1 cellular context compared by ENCODE assay signal in the genomic region with DNA sequence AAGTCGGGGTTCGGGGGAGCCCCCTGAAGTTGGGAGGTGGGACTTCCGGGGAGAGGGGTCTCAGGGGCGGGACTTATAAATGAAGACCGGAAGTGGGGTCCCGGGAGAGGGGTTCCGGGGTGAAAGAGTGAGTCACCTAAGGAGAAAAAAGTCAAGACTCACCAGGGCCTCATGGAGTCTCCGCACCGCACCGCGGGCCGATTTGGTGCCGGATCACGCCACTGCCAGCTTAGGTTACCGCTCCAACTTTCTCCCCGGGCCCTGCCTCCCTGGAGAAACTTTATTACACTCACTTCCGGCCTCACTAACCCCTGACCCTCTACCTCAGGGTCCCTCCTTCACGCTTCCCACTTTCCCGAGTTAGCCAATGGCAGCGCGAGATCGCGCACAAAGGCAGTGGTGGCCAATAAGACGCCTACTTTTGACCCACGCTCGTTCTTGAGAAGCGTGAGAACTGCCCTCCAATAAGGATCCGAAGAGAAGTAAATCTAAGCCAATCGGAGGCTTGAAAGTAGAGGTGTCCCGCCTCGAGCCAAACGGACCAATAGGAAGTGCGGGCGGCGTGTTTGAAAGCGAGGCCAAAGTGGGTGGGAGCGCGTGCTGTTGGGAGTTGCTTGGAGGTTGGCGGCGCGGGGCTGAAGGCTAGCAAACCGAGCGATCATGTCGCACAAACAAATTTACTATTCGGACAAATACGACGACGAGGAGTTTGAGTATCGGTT.
TF ChIP-seq lines count a peak whose summit lies in the region.

TSS of gene CKS1B (plus strand) at position 596 of the 722 bp plus-strand sequence. CDS start at position 661, 65 bp downstream.

TF ChIP-seq in HEK293, 187 proteins besides CTCF, POLR2A, EP300 and RAD21 (continued from another document):
- TF ChIP-seq ELK4 (IDR thresholded peaks at IDR 0.05; ENCODE audit: borderline replicate concordance, low read depth, low read length) = peak; percentile 84
- TF ChIP-seq SETDB1 (IDR thresholded peaks at IDR 0.05; ENCODE audit: insufficient read length, low read length) = no peak
- TF ChIP-seq SP3 (tag by site-specific recombination; IDR thresholded peaks at IDR 0.05) = peak; percentile 98
- TF ChIP-seq ZNF292 (tag by site-specific recombination; IDR thresholded peaks at IDR 0.05; ENCODE audit: borderline replicate concordance, low read depth) = no peak
- no peak for TF ChIP-seq TSHZ1 (tag by site-specific recombination; IDR thresholded peaks at IDR 0.05; ENCODE audit: borderline replicate concordance)
- TF ChIP-seq GLIS2 (tag by site-specific recombination; IDR thresholded peaks at IDR 0.05) = peak; percentile 9; the same call in 1 of the 2 replicates
- TF ChIP-seq ZNF416 (tag by site-specific recombination; IDR thresholded peaks at IDR 0.05) = no peak
- TF ChIP-seq ZNF341 (tag by site-specific recombination; IDR thresholded peaks at IDR 0.05; ENCODE audit: low read depth) = peak; percentile 25; the same call in 1 of the 2 replicates
- TF ChIP-seq ZNF658 (tag by site-specific recombination; IDR thresholded peaks at IDR 0.05) = no peak
- TF ChIP-seq, protein P1, sequence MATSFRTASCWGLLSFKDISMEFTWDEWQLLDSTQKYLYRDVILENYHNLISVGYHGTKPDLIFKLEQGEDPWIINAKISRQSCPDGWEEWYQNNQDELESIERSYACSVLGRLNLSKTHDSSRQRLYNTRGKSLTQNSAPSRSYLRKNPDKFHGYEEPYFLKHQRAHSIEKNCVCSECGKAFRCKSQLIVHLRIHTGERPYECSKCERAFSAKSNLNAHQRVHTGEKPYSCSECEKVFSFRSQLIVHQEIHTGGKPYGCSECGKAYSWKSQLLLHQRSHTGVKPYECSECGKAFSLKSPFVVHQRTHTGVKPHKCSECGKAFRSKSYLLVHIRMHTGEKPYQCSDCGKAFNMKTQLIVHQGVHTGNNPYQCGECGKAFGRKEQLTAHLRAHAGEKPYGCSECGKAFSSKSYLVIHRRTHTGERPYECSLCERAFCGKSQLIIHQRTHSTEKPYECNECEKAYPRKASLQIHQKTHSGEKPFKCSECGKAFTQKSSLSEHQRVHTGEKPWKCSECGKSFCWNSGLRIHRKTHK (tag by site-specific recombination; IDR thresholded peaks at IDR 0.05) = no peak
- no peak for TF ChIP-seq ZNF776 (tag by site-specific recombination; IDR thresholded peaks at IDR 0.05; ENCODE audit: borderline replicate concordance)
- TF ChIP-seq KLF1 (tag by site-specific recombination; IDR thresholded peaks at IDR 0.05) = no peak
- TF ChIP-seq, protein P2, sequence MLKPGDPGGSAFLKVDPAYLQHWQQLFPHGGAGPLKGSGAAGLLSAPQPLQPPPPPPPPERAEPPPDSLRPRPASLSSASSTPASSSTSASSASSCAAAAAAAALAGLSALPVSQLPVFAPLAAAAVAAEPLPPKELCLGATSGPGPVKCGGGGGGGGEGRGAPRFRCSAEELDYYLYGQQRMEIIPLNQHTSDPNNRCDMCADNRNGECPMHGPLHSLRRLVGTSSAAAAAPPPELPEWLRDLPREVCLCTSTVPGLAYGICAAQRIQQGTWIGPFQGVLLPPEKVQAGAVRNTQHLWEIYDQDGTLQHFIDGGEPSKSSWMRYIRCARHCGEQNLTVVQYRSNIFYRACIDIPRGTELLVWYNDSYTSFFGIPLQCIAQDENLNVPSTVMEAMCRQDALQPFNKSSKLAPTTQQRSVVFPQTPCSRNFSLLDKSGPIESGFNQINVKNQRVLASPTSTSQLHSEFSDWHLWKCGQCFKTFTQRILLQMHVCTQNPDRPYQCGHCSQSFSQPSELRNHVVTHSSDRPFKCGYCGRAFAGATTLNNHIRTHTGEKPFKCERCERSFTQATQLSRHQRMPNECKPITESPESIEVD (tag by site-specific recombination; IDR thresholded peaks at IDR 0.05) = no peak
- no peak for TF ChIP-seq ZFP41 (tag by site-specific recombination; IDR thresholded peaks at IDR 0.05; ENCODE audit: borderline replicate concordance)
- TF ChIP-seq BCL11B (tag by site-specific recombination; IDR thresholded peaks at IDR 0.05; ENCODE audit: low read depth) = peak; percentile 99
- TF ChIP-seq ZNF23 (tag by site-specific recombination; IDR thresholded peaks at IDR 0.05; ENCODE audit: borderline replicate concordance) = no peak
- TF ChIP-seq ZNF514 (tag by site-specific recombination; IDR thresholded peaks at IDR 0.05) = no peak
- no peak for TF ChIP-seq SCRT2 (tag by site-specific recombination; IDR thresholded peaks at IDR 0.05)
- no peak for TF ChIP-seq ZNF548 (tag by site-specific recombination; IDR thresholded peaks at IDR 0.05)
- TF ChIP-seq ZNF146 (tag by site-specific recombination; IDR thresholded peaks at IDR 0.05) = no peak
- no peak for TF ChIP-seq YY2 (tag by site-specific recombination; IDR thresholded peaks at IDR 0.05)
